ENCODE assay signal across 11 cellular contexts in genomic region chr7:20299647-20300312, GRCh38. TPM values are rescaled to one million over a fixed set of nuclear protein-coding genes. Genes with fewer than 3 reads are reported as not detected.
DNase-seq lines count a peak whose midpoint lies in the region; ATAC-seq and TF ChIP-seq lines count a peak whose summit lies in the region.
"Had no signal": no experiment of that assay in that cellular context is flagged by ENCODE, and none has a peak within 500 bp of the region (broad histone marks: within the 10 kb centered on the region; RNA-seq: fewer than 3 reads in every experiment).

No MANE protein-coding gene starts in this region.

- no peak for DNase-seq in natural killer cell treated with Interleukin-12 subunit alpha and Interleukin-12 subunit beta and Interleukin-15 and Interleukin-18, amount 100 ng/mL, for 72 hours (ENCODE audit: low spot score)
- DNase-seq in natural killer cell (no peak), brain microvascular endothelial cell (peak; percentile 24), BE2C (no peak), kidney glomerular epithelial cell (lab: John Stamatoyannopoulos, UW) (no peak), transverse colon (no peak), heart left ventricle (no peak)
- DNase-seq: activated CD4-positive, CD25-positive, alpha-beta regulatory T cell treated with anti-CD3 and anti-CD28 coated beads, Interleukin-2, amount 50 U/mL, for 72 hours; pancreas; thyroid gland had no signal

- TF ChIP-seq POLR2A in transverse colon (IDR thresholded peaks at IDR 0.05) (no peak), heart left ventricle (IDR thresholded peaks at IDR 0.05) (no peak)

- peak overlapping the region; percentile 30 for H3K4me3 Mint-ChIP-seq in natural killer cell treated with Interleukin-12 subunit alpha and Interleukin-12 subunit beta and Interleukin-15 and Interleukin-18, amount 100 ng/mL, for 72 hours
- H3K4me3 Mint-ChIP-seq in natural killer cell = no peak overlapping the region

- intact Hi-C loops in natural killer cell (cut with micrococcal nuclease) (no loop called here), transverse colon (cut with DNase I; ENCODE audit: low total_unique reads) (no loop called here), heart left ventricle (cut with DNase I) (no loop called here)

- no peaks in the 10 kb centered on the region for H3K27me3 ChIP-seq in brain microvascular endothelial cell (replicated peaks)
- no peaks in the 10 kb centered on the region for H3K27me3 ChIP-seq in BE2C
- no peaks in the 10 kb centered on the region for H3K27me3 ChIP-seq in transverse colon
- no peaks in the 10 kb centered on the region for H3K27me3 ChIP-seq in heart left ventricle
- H3K27me3 ChIP-seq: pancreas, thyroid gland had no signal

- H3K27ac Mint-ChIP-seq in natural killer cell treated with Interleukin-12 subunit alpha and Interleukin-12 subunit beta and Interleukin-15 and Interleukin-18, amount 100 ng/mL, for 72 hours = peak overlapping the region; percentile 55 to 81
- H3K27ac Mint-ChIP-seq in natural killer cell = no peak overlapping the region

- ATAC-seq in natural killer cell treated with Interleukin-12 subunit alpha and Interleukin-12 subunit beta and Interleukin-15 and Interleukin-18, amount 100 ng/mL, for 72 hours = peak in 1 of 2 donors; percentile 28
- ATAC-seq in natural killer cell (no peak), HG03097 (IDR thresholded peaks at IDR 0.05; ENCODE audit: low FRiP score, unreplicated experiment) (peak; percentile 56), heart left ventricle (no peak)

- TF ChIP-seq EP300 in transverse colon (IDR thresholded peaks at IDR 0.05; ENCODE audit: low read depth) = no peak

- H3K36me3 Mint-ChIP-seq in natural killer cell treated with Interleukin-12 subunit alpha and Interleukin-12 subunit beta and Interleukin-15 and Interleukin-18, amount 100 ng/mL, for 72 hours = peaks cover 8% of the 10 kb centered on the region
- H3K36me3 Mint-ChIP-seq in natural killer cell = no peaks in the 10 kb centered on the region

- no peaks in the 10 kb centered on the region for H3K27me3 Mint-ChIP-seq in natural killer cell treated with Interleukin-12 subunit alpha and Interleukin-12 subunit beta and Interleukin-15 and Interleukin-18, amount 100 ng/mL, for 72 hours
- no peaks in the 10 kb centered on the region for H3K27me3 Mint-ChIP-seq in natural killer cell (ENCODE audit: low read depth in 2 of 2)

- no peak overlapping the region for H3K4me3 ChIP-seq in brain microvascular endothelial cell (ENCODE audit: low read depth, low read length)
- no peak overlapping the region for H3K4me3 ChIP-seq in BE2C (ENCODE audit: low read depth, low read length)
- H3K4me3 ChIP-seq in transverse colon = no peak overlapping the region
- H3K4me3 ChIP-seq in heart left ventricle = no peak overlapping the region
- H3K4me3 ChIP-seq: pancreas, thyroid gland had no signal

- H3K4me1 ChIP-seq in BE2C = no peaks in the 10 kb centered on the region
- peaks cover 4 to 19% (median 9%) of the 10 kb centered on the region in 4 donors for H3K4me1 ChIP-seq in transverse colon
- peaks cover 0 to 24% (median 0%) of the 10 kb centered on the region in 12 donors for H3K4me1 ChIP-seq in heart left ventricle
- H3K4me1 ChIP-seq: pancreas, thyroid gland had no signal

- H3K36me3 ChIP-seq in brain microvascular endothelial cell (replicated peaks) (no peaks in the 10 kb centered on the region), BE2C (no peaks in the 10 kb centered on the region), transverse colon (no peaks in the 10 kb centered on the region), heart left ventricle (no peaks in the 10 kb centered on the region)
- H3K36me3 ChIP-seq: pancreas, thyroid gland had no signal

- H3K27ac ChIP-seq in brain microvascular endothelial cell (peak overlapping the region; percentile 5), transverse colon (no peak overlapping the region), heart left ventricle (peak overlapping the region in 1 of 12 donors; percentile 37)
- H3K27ac ChIP-seq: pancreas, thyroid gland had no signal

- no peak for TF ChIP-seq CTCF in natural killer cell (IDR thresholded peaks at IDR 0.05)
- TF ChIP-seq CTCF in brain microvascular endothelial cell (IDR thresholded peaks at IDR 0.05; ENCODE audit: low read depth, low read length, missing control alignments) = no peak
- TF ChIP-seq CTCF in BE2C (IDR thresholded peaks at IDR 0.05; ENCODE audit: low read depth, low read length) = no peak
- no peak for TF ChIP-seq CTCF in transverse colon (IDR thresholded peaks at IDR 0.05)
- TF ChIP-seq CTCF in heart left ventricle (IDR thresholded peaks at IDR 0.05) = no peak

- H3K9me3 Mint-ChIP-seq in natural killer cell treated with Interleukin-12 subunit alpha and Interleukin-12 subunit beta and Interleukin-15 and Interleukin-18, amount 100 ng/mL, for 72 hours = peaks cover 13% of the 10 kb centered on the region
- H3K9me3 Mint-ChIP-seq in natural killer cell = peaks cover 4 to 6% of the 10 kb centered on the region in 2 donors

- peaks cover 7 to 15% of the 10 kb centered on the region in 2 donors for H3K4me1 Mint-ChIP-seq in natural killer cell treated with Interleukin-12 subunit alpha and Interleukin-12 subunit beta and Interleukin-15 and Interleukin-18, amount 100 ng/mL, for 72 hours (ENCODE audit: low read depth in 2 of 2)
- H3K4me1 Mint-ChIP-seq in natural killer cell = peaks cover 0 to 5% of the 10 kb centered on the region in 2 donors

- WGBS in transverse colon (ENCODE audit: low coverage in 1 of 2), 2 donors = 78% methylated on average over 6 of the region's 6 CpGs; no CpG with 5 or more reads in 1 of the 2 donors
- WGBS in heart left ventricle, 4 donors = 84 to 93% (median 90%) methylated on average over 6 of the region's 6 CpGs

- in situ Hi-C loops in brain microvascular endothelial cell (cut with HindIII; ENCODE audit: low pct_ligation_motif_present, low sequenced_read_pairs) = loop anchor here (25.0 kb wide), 1 partner anchor 537 kb away; the partner anchor contains the start of gene TMEM196
- in situ Hi-C loops in transverse colon (cut with MboI; ENCODE audit: low pct_ligation_motif_present in 1 of 4, low pct_unique_long_range_greater_than_20kb in 1 of 4, low sequenced_read_pairs in 3 of 4) = loop anchor here in 3 of 4 donors (25.0 kb wide), 3 partner anchors 137 to 587 kb away; partner anchors contain the start of gene POLR1F (in 1 of the 3)

- H3K9me3 ChIP-seq in BE2C (no peaks in the 10 kb centered on the region), transverse colon (no peaks in the 10 kb centered on the region), heart left ventricle (peaks cover 0 to 6% (median 0%) of the 10 kb centered on the region in 12 donors)
- H3K9me3 ChIP-seq: pancreas, thyroid gland had no signal

RNA-seq across cellular contexts. Expression of gene ITGB8, which starts 30.9 kb away (rescaled TPM):
- 1 to 10 TPM in 1 of 2 donors, under 1 TPM in 1; 0.10 to 1.3 TPM for total RNA-seq in natural killer cell treated with Interleukin-12 subunit alpha and Interleukin-12 subunit beta and Interleukin-15 and Interleukin-18, amount 100 ng/mL, for 72 hours
- 10 to 100 TPM in 1 of 3 donors, under 1 TPM in 1, not detected in 1; 0.39 to 12.8 TPM for total RNA-seq in natural killer cell
- 0.45 TPM for polyA plus RNA-seq in BE2C (2012; ENCODE audit: insufficient read depth, insufficient read length, low read depth)
- 10 to 100 TPM in 1 of 4 donors, 1 to 10 TPM in 3; 3.0 to 14.0 (median 8.6) TPM for total RNA-seq in transverse colon
- 10 to 100 TPM in 1 of 9 donors, 1 to 10 TPM in 7, under 1 TPM in 1; 0.93 to 16.0 (median 2.7) TPM for total RNA-seq in heart left ventricle
- polyA plus RNA-seq in heart left ventricle = under 1 TPM; 0.61 to 0.64 TPM

Comparison
In these comparisons a context has a peak if more than half of its experiments do, and no peak if none do; other contexts are left out.
1. H3K27ac Mint-ChIP-seq: peak in natural killer cell treated with Interleukin-12 subunit alpha and Interleukin-12 subunit beta and Interleukin-15 and Interleukin-18, amount 100 ng/mL, for 72 hours (2 of 2); none in natural killer cell (0 of 2).